ENCODE assay signal across 8 cellular contexts in genomic region chr7:27095050-27095896, GRCh38. TPM values are rescaled to one million over a fixed set of nuclear protein-coding genes. Genes with fewer than 3 reads are reported as not detected.
DNase-seq lines count a peak whose midpoint lies in the region; ATAC-seq and TF ChIP-seq lines count a peak whose summit lies in the region.

No MANE protein-coding gene starts in this region.

- peaks cover 92% of the 10 kb centered on the region for H3K27me3 Mint-ChIP-seq in activated naive CD8-positive, alpha-beta T cell treated with anti-CD3 and anti-CD28 coated beads for 36 hours

- H3K4me1 Mint-ChIP-seq in activated naive CD8-positive, alpha-beta T cell treated with anti-CD3 and anti-CD28 coated beads for 36 hours = peaks cover 23% of the 10 kb centered on the region

- peak overlapping the region; percentile 52 for H3K27ac ChIP-seq in mesenchymal stem cell (ENCODE audit: low read length, poor library complexity, severe bottlenecking)

- DNase-seq in GM12864 (ENCODE audit: low read depth) (no peak), mesenchymal stem cell (no peak), SHP77 (lab: John Stamatoyannopoulos, UW) (no peak)
- no peak for DNase-seq in activated naive CD8-positive, alpha-beta T cell treated with anti-CD3 and anti-CD28 coated beads for 36 hours
- no peak for DNase-seq in activated CD8-positive, alpha-beta memory T cell treated with anti-CD3 and anti-CD28 coated beads, Interleukin-2, amount 50 U/mL, for 4 hours

- H2BK120ac ChIP-seq in mesenchymal stem cell (ENCODE audit: low read depth, low read length) = peak overlapping the region; percentile 58

- H3K4ac ChIP-seq in mesenchymal stem cell (ENCODE audit: low read depth in 1 of 2, low read length in 2 of 2) = no peak overlapping the region

- H4K91ac ChIP-seq in mesenchymal stem cell (ENCODE audit: low read length) = no peak overlapping the region

- H3K23ac ChIP-seq in mesenchymal stem cell (ENCODE audit: low read length in 2 of 2) = no peak overlapping the region

- TF ChIP-seq CTCF in GM12864 (IDR thresholded peaks at IDR 0.05; ENCODE audit: low read depth, low read length, missing control alignments) = no peak

- no peak overlapping the region for H2AFZ ChIP-seq in mesenchymal stem cell (ENCODE audit: low read depth, low read length)

- H3K9me3 ChIP-seq in mesenchymal stem cell (ENCODE audit: control insufficient read depth, low read length) = no peaks in the 10 kb centered on the region

- H2BK12ac ChIP-seq in mesenchymal stem cell (ENCODE audit: low read length in 2 of 2) = peak overlapping the region in 1 of 2 experiments; percentile 62

- peak overlapping the region in 1 of 2 experiments; percentile 21 for H3K18ac ChIP-seq in mesenchymal stem cell (ENCODE audit: low read depth in 1 of 2, low read length in 2 of 2)

- peak; percentile 5 for ATAC-seq in HG03280 (IDR thresholded peaks at IDR 0.05; ENCODE audit: unreplicated experiment)
- no peak for ATAC-seq in HG02759 (IDR thresholded peaks at IDR 0.05; ENCODE audit: unreplicated experiment)
- no peak for ATAC-seq in GM18520 (IDR thresholded peaks at IDR 0.05; ENCODE audit: unreplicated experiment)

- peak overlapping the region; percentile 32 for H4K8ac ChIP-seq in mesenchymal stem cell (ENCODE audit: low read length)

- H3K4me1 ChIP-seq in mesenchymal stem cell (ENCODE audit: control insufficient read depth, insufficient read depth, low read depth, low read length) = peaks cover 9% of the 10 kb centered on the region

- H3K9me3 Mint-ChIP-seq in activated naive CD8-positive, alpha-beta T cell treated with anti-CD3 and anti-CD28 coated beads for 36 hours = no peaks in the 10 kb centered on the region

- H3K79me1 ChIP-seq in mesenchymal stem cell (replicated peaks; ENCODE audit: low read length, poor library complexity, severe bottlenecking) = peaks cover 1% of the 10 kb centered on the region

- H2BK5ac ChIP-seq in mesenchymal stem cell (ENCODE audit: low read depth, low read length, poor library complexity, severe bottlenecking) = no peak overlapping the region

- no peak overlapping the region for H2AK5ac ChIP-seq in mesenchymal stem cell (ENCODE audit: low read length, severe bottlenecking)

- no peaks in the 10 kb centered on the region for H3K36me3 Mint-ChIP-seq in activated naive CD8-positive, alpha-beta T cell treated with anti-CD3 and anti-CD28 coated beads for 36 hours

- peak overlapping the region; percentile 82 for H3K9ac ChIP-seq in mesenchymal stem cell (ENCODE audit: low read length)

- no peak overlapping the region for H3K14ac ChIP-seq in mesenchymal stem cell (ENCODE audit: low read length in 2 of 2)

- peak overlapping the region; percentile 83 for H3K4me3 Mint-ChIP-seq in activated naive CD8-positive, alpha-beta T cell treated with anti-CD3 and anti-CD28 coated beads for 36 hours

- peak overlapping the region; percentile 96 for H3K4me2 ChIP-seq in mesenchymal stem cell (ENCODE audit: low read length, poor library complexity, severe bottlenecking)

- H3K36me3 ChIP-seq in mesenchymal stem cell (ENCODE audit: control insufficient read depth in 1 of 2, insufficient read depth in 2 of 2, low read depth in 1 of 2, low read length in 2 of 2) = peaks cover 0 to 3% of the 10 kb centered on the region in 2 experiments

- peak overlapping the region; percentile 36 for H2BK15ac ChIP-seq in mesenchymal stem cell (ENCODE audit: low read depth, poor library complexity, severe bottlenecking)

- WGBS in mesenchymal stem cell = 9% methylated on average over 31 of the region's 33 CpGs

- no peaks in the 10 kb centered on the region for H3K27me3 ChIP-seq in mesenchymal stem cell (ENCODE audit: control insufficient read depth in 1 of 2, insufficient read depth in 1 of 2, low read length in 2 of 2)

- peak overlapping the region; percentile 82 for H3K4me3 ChIP-seq in GM12864 (ENCODE audit: low read depth, low read length)
- H3K4me3 ChIP-seq in mesenchymal stem cell (ENCODE audit: insufficient read depth in 1 of 2, low read depth in 1 of 2, low read length in 2 of 2) = peak overlapping the region; percentile 62 to 92

- H3K27ac Mint-ChIP-seq in activated naive CD8-positive, alpha-beta T cell treated with anti-CD3 and anti-CD28 coated beads for 36 hours = no peak overlapping the region

RNA-seq across cellular contexts. Expression of gene HOXA1, which starts 0.5 kb away (rescaled TPM):
- total RNA-seq in activated naive CD8-positive, alpha-beta T cell treated with anti-CD3 and anti-CD28 coated beads for 36 hours = under 1 TPM; 0.24 to 0.35 TPM
- polyA plus RNA-seq in mesenchymal stem cell (2013, experiment 1 of 2) = 1.6 TPM
- 1.5 TPM for polyA plus RNA-seq in mesenchymal stem cell (2013, experiment 2 of 2)

RNA-seq across cellular contexts. Expression of gene HOXA2, which starts 7.2 kb away (rescaled TPM):
- total RNA-seq in activated naive CD8-positive, alpha-beta T cell treated with anti-CD3 and anti-CD28 coated beads for 36 hours = not detected
- 0.51 TPM for polyA plus RNA-seq in mesenchymal stem cell (2013, experiment 1 of 2)
- 0.58 TPM for polyA plus RNA-seq in mesenchymal stem cell (2013, experiment 2 of 2)

RNA-seq across cellular contexts. Expression of gene HOXA4, which starts 35.3 kb away (rescaled TPM):
- not detected for total RNA-seq in activated naive CD8-positive, alpha-beta T cell treated with anti-CD3 and anti-CD28 coated beads for 36 hours
- polyA plus RNA-seq in mesenchymal stem cell (2013, experiment 1 of 2) = 0.91 TPM
- 1.1 TPM for polyA plus RNA-seq in mesenchymal stem cell (2013, experiment 2 of 2)

RNA-seq across cellular contexts. Expression of gene HOXA5, which starts 48.2 kb away (rescaled TPM):
- not detected for total RNA-seq in activated naive CD8-positive, alpha-beta T cell treated with anti-CD3 and anti-CD28 coated beads for 36 hours
- polyA plus RNA-seq in mesenchymal stem cell (2013, experiment 1 of 2) = 2.0 TPM
- polyA plus RNA-seq in mesenchymal stem cell (2013, experiment 2 of 2) = 2.0 TPM

RNA-seq across cellular contexts. Expression of gene HOXA6, which starts 52.3 kb away (rescaled TPM):
- not detected for total RNA-seq in activated naive CD8-positive, alpha-beta T cell treated with anti-CD3 and anti-CD28 coated beads for 36 hours
- polyA plus RNA-seq in mesenchymal stem cell (2013, experiment 1 of 2) = 0.62 TPM
- 0.59 TPM for polyA plus RNA-seq in mesenchymal stem cell (2013, experiment 2 of 2)
